Comparison of ENCODE assay signal across 1 cellular context in the genomic region with DNA sequence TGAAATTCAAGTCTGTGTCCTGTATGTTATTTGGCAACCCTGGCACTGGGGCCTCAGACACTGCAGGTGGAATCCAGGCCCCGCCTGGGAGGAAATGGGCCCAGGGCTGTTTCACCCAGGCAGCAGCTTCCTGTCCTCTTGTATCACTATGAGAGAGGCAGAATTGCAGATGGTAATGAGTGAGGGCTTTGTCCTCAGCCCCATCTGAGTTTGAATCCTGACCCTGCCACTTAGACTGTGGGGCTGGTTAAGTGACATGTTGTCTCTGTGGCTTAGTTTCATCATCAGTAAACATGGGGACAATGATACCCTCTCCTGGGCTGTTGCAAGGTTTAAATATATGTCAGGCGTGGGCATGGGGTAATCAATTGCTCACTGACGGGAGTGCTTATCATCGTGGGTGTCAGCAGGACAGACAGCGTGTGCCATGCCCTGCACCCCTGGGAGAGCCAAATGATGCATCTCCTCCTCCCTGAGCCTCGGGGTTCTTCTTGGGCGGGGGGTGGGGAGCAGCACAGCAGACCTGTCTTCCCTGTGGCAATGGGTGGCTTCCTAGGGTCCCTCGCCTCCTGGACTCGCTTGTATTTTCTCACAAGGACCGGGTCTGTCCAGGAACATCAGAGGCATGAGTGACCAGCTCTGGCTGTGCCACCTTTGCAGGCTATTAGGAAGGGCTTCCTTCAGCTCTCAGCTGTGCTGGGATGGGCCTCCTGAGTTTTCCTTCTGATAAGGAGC.
TF ChIP-seq lines count a peak whose summit lies in the region.

No MANE protein-coding gene starts in this region.

TF ChIP-seq in HepG2, 621 proteins besides CTCF, POLR2A, EP300 and RAD21 (continued from another document and continues in another):
- TF ChIP-seq, protein P1, sequence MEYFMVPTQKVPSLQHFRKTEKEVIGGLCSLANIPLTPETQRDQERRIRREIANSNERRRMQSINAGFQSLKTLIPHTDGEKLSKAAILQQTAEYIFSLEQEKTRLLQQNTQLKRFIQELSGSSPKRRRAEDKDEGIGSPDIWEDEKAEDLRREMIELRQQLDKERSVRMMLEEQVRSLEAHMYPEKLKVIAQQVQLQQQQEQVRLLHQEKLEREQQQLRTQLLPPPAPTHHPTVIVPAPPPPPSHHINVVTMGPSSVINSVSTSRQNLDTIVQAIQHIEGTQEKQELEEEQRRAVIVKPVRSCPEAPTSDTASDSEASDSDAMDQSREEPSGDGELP (IDR thresholded peaks at IDR 0.05; ENCODE audit: borderline replicate concordance, low read depth), result peak; percentile 57; the same call in 1 of the 2 replicates
- TF ChIP-seq KLF12 (CRISPR knock-in tag; IDR thresholded peaks at IDR 0.05; ENCODE audit: borderline replicate concordance) (peak; percentile 57; the same call in 1 of the 2 replicates), SUZ12 (IDR thresholded peaks at IDR 0.05; ENCODE audit: low read depth, low read length) (no peak), SKI (IDR thresholded peaks at IDR 0.05; ENCODE audit: partially characterized antibody) (peak; percentile 72), IRX3 (CRISPR knock-in tag; IDR thresholded peaks at IDR 0.05; ENCODE audit: borderline replicate concordance, low read depth) (no peak), ZNF333 (CRISPR knock-in tag; IDR thresholded peaks at IDR 0.05; ENCODE audit: borderline replicate concordance) (no peak), TBL1XR1 (IDR thresholded peaks at IDR 0.05; ENCODE audit: borderline replicate concordance, low read length, partially characterized antibody) (no peak), FOXJ3 (CRISPR knock-in tag; IDR thresholded peaks at IDR 0.05; ENCODE audit: borderline replicate concordance) (peak; percentile 79), ZNF768 (CRISPR knock-in tag; IDR thresholded peaks at IDR 0.05) (no peak), HMGA1 (CRISPR knock-in tag; conservative IDR thresholded peaks at IDR 0.05) (no peak), ZNF747 (CRISPR knock-in tag; IDR thresholded peaks at IDR 0.05; ENCODE audit: borderline replicate concordance) (no peak), TARDBP (CRISPR knock-in tag; IDR thresholded peaks at IDR 0.05) (no peak), SALL1 (CRISPR knock-in tag; IDR thresholded peaks at IDR 0.05) (no peak), ZFP36L1 (CRISPR knock-in tag; IDR thresholded peaks at IDR 0.05) (no peak), TGIF2 (CRISPR knock-in tag; IDR thresholded peaks at IDR 0.05) (peak; percentile 98), GLI4 (CRISPR knock-in tag; IDR thresholded peaks at IDR 0.05; ENCODE audit: borderline replicate concordance) (no peak), NCOR1 (IDR thresholded peaks at IDR 0.05; ENCODE audit: borderline replicate concordance, low read length) (peak; percentile 52; the same call in 1 of the 2 replicates), MBNL3 (CRISPR knock-in tag; conservative IDR thresholded peaks at IDR 0.05) (no peak), ZNF331 (CRISPR knock-in tag; IDR thresholded peaks at IDR 0.05) (peak; percentile 70; the same call in 1 of the 2 replicates), NONO (IDR thresholded peaks at IDR 0.05) (no peak), NONO (CRISPR knock-in tag; conservative IDR thresholded peaks at IDR 0.05) (peak; percentile 71), MZF1 (CRISPR knock-in tag; IDR thresholded peaks at IDR 0.05; ENCODE audit: borderline replicate concordance) (no peak), FOXP1 (IDR thresholded peaks at IDR 0.05) (peak; percentile 89), FOXP1 (CRISPR knock-in tag; IDR thresholded peaks at IDR 0.05) (peak; percentile 95), RELA (CRISPR knock-in tag; IDR thresholded peaks at IDR 0.05) (no peak), HIVEP1 (CRISPR knock-in tag; IDR thresholded peaks at IDR 0.05) (no peak), ZNF256 (CRISPR knock-in tag; conservative IDR thresholded peaks at IDR 0.05) (no peak), SIX4 (CRISPR knock-in tag; IDR thresholded peaks at IDR 0.05) (no peak), ZNF619 (CRISPR knock-in tag; IDR thresholded peaks at IDR 0.05) (no peak), ZFY (CRISPR knock-in tag; IDR thresholded peaks at IDR 0.05) (peak; percentile 71), MED13 (CRISPR knock-in tag; IDR thresholded peaks at IDR 0.05) (no peak), HOXA7 (CRISPR knock-in tag; IDR thresholded peaks at IDR 0.05) (no peak), ZSCAN9 (CRISPR knock-in tag; IDR thresholded peaks at IDR 0.05; ENCODE audit: borderline replicate concordance) (no peak), ZNF143 (CRISPR knock-in tag; IDR thresholded peaks at IDR 0.05) (no peak), ZNF577 (CRISPR knock-in tag; IDR thresholded peaks at IDR 0.05; ENCODE audit: borderline replicate concordance, low read depth) (no peak), PHF5A (CRISPR knock-in tag; IDR thresholded peaks at IDR 0.05; ENCODE audit: low read depth, unreplicated experiment) (no peak), KDM2A (CRISPR knock-in tag; IDR thresholded peaks at IDR 0.05; ENCODE audit: borderline replicate concordance, low read depth) (no peak)
- TF ChIP-seq, protein P2, sequence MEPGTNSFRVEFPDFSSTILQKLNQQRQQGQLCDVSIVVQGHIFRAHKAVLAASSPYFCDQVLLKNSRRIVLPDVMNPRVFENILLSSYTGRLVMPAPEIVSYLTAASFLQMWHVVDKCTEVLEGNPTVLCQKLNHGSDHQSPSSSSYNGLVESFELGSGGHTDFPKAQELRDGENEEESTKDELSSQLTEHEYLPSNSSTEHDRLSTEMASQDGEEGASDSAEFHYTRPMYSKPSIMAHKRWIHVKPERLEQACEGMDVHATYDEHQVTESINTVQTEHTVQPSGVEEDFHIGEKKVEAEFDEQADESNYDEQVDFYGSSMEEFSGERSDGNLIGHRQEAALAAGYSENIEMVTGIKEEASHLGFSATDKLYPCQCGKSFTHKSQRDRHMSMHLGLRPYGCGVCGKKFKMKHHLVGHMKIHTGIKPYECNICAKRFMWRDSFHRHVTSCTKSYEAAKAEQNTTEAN (CRISPR knock-in tag; conservative IDR thresholded peaks at IDR 0.05), result no peak; the same call in 1 of the 2 replicates
- TF ChIP-seq, protein P3, sequence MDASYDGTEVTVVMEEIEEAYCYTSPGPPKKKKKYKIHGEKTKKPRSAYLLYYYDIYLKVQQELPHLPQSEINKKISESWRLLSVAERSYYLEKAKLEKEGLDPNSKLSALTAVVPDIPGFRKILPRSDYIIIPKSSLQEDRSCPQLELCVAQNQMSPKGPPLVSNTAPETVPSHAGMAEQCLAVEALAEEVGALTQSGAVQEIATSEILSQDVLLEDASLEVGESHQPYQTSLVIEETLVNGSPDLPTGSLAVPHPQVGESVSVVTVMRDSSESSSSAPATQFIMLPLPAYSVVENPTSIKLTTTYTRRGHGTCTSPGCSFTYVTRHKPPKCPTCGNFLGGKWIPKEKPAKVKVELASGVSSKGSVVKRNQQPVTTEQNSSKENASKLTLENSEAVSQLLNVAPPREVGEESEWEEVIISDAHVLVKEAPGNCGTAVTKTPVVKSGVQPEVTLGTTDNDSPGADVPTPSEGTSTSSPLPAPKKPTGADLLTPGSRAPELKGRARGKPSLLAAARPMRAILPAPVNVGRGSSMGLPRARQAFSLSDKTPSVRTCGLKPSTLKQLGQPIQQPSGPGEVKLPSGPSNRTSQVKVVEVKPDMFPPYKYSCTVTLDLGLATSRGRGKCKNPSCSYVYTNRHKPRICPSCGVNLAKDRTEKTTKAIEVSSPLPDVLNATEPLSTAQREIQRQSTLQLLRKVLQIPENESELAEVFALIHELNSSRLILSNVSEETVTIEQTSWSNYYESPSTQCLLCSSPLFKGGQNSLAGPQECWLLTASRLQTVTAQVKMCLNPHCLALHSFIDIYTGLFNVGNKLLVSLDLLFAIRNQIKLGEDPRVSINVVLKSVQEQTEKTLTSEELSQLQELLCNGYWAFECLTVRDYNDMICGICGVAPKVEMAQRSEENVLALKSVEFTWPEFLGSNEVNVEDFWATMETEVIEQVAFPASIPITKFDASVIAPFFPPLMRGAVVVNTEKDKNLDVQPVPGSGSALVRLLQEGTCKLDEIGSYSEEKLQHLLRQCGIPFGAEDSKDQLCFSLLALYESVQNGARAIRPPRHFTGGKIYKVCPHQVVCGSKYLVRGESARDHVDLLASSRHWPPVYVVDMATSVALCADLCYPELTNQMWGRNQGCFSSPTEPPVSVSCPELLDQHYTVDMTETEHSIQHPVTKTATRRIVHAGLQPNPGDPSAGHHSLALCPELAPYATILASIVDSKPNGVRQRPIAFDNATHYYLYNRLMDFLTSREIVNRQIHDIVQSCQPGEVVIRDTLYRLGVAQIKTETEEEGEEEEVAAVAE (CRISPR knock-in tag; IDR thresholded peaks at IDR 0.05; ENCODE audit: borderline replicate concordance), result no peak
- TF ChIP-seq, protein P4, sequence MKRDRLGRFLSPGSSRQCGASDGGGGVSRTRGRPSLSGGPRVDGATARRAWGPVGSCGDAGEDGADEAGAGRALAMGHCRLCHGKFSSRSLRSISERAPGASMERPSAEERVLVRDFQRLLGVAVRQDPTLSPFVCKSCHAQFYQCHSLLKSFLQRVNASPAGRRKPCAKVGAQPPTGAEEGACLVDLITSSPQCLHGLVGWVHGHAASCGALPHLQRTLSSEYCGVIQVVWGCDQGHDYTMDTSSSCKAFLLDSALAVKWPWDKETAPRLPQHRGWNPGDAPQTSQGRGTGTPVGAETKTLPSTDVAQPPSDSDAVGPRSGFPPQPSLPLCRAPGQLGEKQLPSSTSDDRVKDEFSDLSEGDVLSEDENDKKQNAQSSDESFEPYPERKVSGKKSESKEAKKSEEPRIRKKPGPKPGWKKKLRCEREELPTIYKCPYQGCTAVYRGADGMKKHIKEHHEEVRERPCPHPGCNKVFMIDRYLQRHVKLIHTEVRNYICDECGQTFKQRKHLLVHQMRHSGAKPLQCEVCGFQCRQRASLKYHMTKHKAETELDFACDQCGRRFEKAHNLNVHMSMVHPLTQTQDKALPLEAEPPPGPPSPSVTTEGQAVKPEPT (CRISPR knock-in tag; IDR thresholded peaks at IDR 0.05; ENCODE audit: low read depth), result no peak
- TF ChIP-seq, protein P5, sequence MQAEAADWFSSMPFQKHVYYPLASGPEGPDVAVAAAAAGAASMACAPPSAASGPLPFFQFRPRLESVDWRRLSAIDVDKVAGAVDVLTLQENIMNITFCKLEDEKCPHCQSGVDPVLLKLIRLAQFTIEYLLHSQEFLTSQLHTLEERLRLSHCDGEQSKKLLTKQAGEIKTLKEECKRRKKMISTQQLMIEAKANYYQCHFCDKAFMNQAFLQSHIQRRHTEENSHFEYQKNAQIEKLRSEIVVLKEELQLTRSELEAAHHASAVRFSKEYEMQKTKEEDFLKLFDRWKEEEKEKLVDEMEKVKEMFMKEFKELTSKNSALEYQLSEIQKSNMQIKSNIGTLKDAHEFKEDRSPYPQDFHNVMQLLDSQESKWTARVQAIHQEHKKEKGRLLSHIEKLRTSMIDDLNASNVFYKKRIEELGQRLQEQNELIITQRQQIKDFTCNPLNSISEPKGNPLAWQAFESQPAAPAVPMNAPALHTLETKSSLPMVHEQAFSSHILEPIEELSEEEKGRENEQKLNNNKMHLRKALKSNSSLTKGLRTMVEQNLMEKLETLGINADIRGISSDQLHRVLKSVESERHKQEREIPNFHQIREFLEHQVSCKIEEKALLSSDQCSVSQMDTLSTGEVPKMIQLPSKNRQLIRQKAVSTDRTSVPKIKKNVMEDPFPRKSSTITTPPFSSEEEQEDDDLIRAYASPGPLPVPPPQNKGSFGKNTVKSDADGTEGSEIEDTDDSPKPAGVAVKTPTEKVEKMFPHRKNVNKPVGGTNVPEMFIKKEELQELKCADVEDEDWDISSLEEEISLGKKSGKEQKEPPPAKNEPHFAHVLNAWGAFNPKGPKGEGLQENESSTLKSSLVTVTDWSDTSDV (CRISPR knock-in tag; IDR thresholded peaks at IDR 0.05), result no peak
- TF ChIP-seq, protein P6, sequence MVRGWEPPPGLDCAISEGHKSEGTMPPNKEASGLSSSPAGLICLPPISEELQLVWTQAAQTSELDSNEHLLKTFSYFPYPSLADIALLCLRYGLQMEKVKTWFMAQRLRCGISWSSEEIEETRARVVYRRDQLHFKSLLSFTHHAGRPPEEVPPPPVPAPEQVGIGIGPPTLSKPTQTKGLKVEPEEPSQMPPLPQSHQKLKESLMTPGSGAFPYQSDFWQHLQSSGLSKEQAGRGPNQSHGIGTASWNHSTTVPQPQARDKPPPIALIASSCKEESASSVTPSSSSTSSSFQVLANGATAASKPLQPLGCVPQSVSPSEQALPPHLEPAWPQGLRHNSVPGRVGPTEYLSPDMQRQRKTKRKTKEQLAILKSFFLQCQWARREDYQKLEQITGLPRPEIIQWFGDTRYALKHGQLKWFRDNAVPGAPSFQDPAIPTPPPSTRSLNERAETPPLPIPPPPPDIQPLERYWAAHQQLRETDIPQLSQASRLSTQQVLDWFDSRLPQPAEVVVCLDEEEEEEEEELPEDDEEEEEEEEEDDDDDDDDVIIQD (CRISPR knock-in tag; IDR thresholded peaks at IDR 0.05; ENCODE audit: low read depth), result no peak; the same call in 1 of the 2 replicates
- TF ChIP-seq, protein P7, sequence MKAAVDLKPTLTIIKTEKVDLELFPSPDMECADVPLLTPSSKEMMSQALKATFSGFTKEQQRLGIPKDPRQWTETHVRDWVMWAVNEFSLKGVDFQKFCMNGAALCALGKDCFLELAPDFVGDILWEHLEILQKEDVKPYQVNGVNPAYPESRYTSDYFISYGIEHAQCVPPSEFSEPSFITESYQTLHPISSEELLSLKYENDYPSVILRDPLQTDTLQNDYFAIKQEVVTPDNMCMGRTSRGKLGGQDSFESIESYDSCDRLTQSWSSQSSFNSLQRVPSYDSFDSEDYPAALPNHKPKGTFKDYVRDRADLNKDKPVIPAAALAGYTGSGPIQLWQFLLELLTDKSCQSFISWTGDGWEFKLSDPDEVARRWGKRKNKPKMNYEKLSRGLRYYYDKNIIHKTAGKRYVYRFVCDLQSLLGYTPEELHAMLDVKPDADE (CRISPR knock-in tag; IDR thresholded peaks at IDR 0.05), result no peak
- TF ChIP-seq, protein P8, sequence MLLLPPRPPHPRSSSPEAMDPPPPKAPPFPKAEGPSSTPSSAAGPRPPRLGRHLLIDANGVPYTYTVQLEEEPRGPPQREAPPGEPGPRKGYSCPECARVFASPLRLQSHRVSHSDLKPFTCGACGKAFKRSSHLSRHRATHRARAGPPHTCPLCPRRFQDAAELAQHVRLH (CRISPR knock-in tag; IDR thresholded peaks at IDR 0.05; ENCODE audit: borderline replicate concordance, low read depth), result no peak
- TF ChIP-seq, protein P9, sequence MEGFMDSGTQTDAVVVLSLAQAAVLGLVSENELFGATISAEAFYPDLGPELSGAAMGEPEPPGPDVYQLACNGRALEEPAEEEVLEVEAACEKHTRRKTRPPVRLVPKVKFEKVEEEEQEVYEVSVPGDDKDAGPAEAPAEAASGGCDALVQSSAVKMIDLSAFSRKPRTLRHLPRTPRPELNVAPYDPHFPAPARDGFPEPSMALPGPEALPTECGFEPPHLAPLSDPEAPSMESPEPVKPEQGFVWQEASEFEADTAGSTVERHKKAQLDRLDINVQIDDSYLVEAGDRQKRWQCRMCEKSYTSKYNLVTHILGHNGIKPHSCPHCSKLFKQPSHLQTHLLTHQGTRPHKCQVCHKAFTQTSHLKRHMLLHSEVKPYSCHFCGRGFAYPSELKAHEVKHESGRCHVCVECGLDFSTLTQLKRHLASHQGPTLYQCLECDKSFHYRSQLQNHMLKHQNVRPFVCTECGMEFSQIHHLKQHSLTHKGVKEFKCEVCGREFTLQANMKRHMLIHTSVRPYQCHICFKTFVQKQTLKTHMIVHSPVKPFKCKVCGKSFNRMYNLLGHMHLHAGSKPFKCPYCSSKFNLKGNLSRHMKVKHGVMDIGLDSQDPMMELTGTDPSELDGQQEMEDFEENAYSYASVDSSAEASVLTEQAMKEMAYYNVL (CRISPR knock-in tag; IDR thresholded peaks at IDR 0.05; ENCODE audit: borderline replicate concordance), result 0 out of 2 replicates have a peak, but pooled peaks have one; percentile 15
